In the genomic region with DNA sequence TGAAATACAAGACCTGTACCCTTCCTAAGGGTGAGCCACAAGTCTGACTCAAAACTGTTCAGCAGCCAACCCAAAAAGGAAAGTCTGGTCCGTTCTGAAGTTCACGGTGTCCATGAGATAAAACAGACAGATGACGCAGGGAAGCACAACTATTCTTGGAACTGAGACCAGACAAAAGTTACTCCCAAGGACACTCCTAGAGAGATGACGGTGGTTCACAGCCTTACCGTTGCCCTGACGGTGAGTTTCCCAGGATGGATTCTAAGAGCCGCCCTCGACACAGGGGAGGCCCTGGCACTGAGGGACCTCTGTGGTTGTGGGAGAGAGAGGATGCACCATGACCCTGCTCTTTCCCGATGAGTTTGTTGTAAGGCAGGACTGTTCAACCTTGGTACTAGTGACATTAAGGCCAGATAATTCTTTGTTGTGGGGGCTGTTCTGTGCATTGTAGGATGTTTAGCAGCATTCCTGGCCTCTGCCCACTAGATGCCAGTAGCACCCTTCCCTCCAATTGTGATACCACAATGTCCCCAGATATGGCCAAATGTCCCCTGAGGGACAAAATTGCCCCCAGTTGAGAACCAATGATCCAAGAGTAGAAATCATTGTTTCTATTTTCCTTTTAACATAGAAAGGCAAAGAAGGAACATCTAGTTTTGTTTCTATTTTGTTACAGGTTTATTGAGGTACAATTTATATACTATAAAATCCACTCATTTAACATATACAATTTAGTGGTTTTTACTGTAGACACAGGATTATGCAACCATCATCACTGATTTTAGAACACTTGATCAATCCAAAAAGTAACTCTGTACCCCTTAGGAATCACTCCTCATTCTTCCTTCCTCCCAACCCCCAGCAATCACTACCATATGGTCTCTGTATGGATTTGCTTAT, we compare ENCODE assay signal across 8 cellular contexts.
A peak's percentile ranks its signal among the peaks of the same experiment; 100 is the strongest.
DNase-seq lines count a peak whose midpoint lies in the region; ATAC-seq, FAIRE-seq and TF ChIP-seq lines count a peak whose summit lies in the region.

No MANE protein-coding gene starts in this region.

- TF ChIP-seq POLR2A in H54 (IDR thresholded peaks at IDR 0.05; ENCODE audit: low read depth, low read length) (no peak), GM18505 (IDR thresholded peaks at IDR 0.05; ENCODE audit: borderline replicate concordance, extremely low read depth, insufficient read depth, insufficient read length) (no peak)

- no peak overlapping the region for H3K27ac ChIP-seq in WERI-Rb-1

- peaks cover 3% of the 10 kb centered on the region for H3K27me3 ChIP-seq in WERI-Rb-1 (ENCODE audit: insufficient read depth, low read depth, severe bottlenecking)

- H3K9me3 ChIP-seq in WERI-Rb-1 (ENCODE audit: severe bottlenecking): no peaks in the 10 kb centered on the region

- TF ChIP-seq CTCF in AG10803 (conservative IDR thresholded peaks at IDR 0.05; ENCODE audit: low read length): peak; percentile 48
- peak; percentile 74 for TF ChIP-seq CTCF in WERI-Rb-1 (IDR thresholded peaks at IDR 0.05; ENCODE audit: low read depth, low read length)

- DNase-seq in AG10803 (ENCODE audit: low read depth) (peak; percentile 5), H54 (ENCODE audit: insufficient read length, low spot score) (no peak), WERI-Rb-1 (peak; percentile 42), left kidney (ENCODE audit: low read depth, low spot score) (peak; percentile 64), NCI-H774 (lab: John Stamatoyannopoulos, UW) (no peak), T-helper 9 cell (no peak), NCI-H526 treated with DMSO at 0.1 percent for 48 hours (lab: John Stamatoyannopoulos, UW) (no peak)

- H3K4me3 ChIP-seq in AG10803 (ENCODE audit: low read length) (no peak overlapping the region), WERI-Rb-1 (ENCODE audit: low read depth, low read length) (no peak overlapping the region)

- ATAC-seq in GM18505 (IDR thresholded peaks at IDR 0.05; ENCODE audit: unreplicated experiment): no peak

- H3K36me3 ChIP-seq in WERI-Rb-1: no peaks in the 10 kb centered on the region

- peak; percentile 43 for FAIRE-seq in H54 (lab: Jason Lieb, UNC)

Comparison
In these comparisons a context has a peak if more than half of its experiments do, and no peak if none do; other contexts are left out.
1. DNase-seq: peak in AG10803 (single experiment), WERI-Rb-1 (single experiment) and left kidney (single experiment); none in H54 (single experiment), NCI-H774 (single experiment), T-helper 9 cell (single experiment) and NCI-H526 treated with DMSO at 0.1 percent for 48 hours (single experiment).